Comparison of ENCODE assay signal across 8 cellular contexts in genomic region chr17:27315322-27315721, GRCh38. TPM values are rescaled to one million over a fixed set of nuclear protein-coding genes. Genes with fewer than 3 reads are reported as not detected.
DNase-seq lines count a peak whose midpoint lies in the region; ATAC-seq and TF ChIP-seq lines count a peak whose summit lies in the region.

No MANE protein-coding gene starts in this region.

- H3K27ac ChIP-seq in AG04450 (ENCODE audit: low read depth, low read length), result peak overlapping the region; percentile 57
- H3K27ac ChIP-seq in epithelial cell of prostate, result peak overlapping the region; percentile 27
- H3K27ac ChIP-seq in muscle layer of duodenum (ENCODE audit: low read length), result peak overlapping the region; percentile 72

- ATAC-seq in HG02610 (IDR thresholded peaks at IDR 0.05; ENCODE audit: unreplicated experiment) (no peak), HG03469 (IDR thresholded peaks at IDR 0.05; ENCODE audit: unreplicated experiment) (no peak)

- TF ChIP-seq CTCF in AG04450 (IDR thresholded peaks at IDR 0.05; ENCODE audit: low read depth, low read length), result no peak

- CTCF ChIA-PET in AG04450 (lab: Charles Lee), result interaction anchor here (1.2 to 3.7 kb wide), 3 partner anchors 18 to 286 kb away, joined by 8 to 14 read pairs (median 9); no protein-coding TSS in a partner anchor

- H3K4me1 ChIP-seq in muscle layer of duodenum (ENCODE audit: control insufficient read depth in 1 of 2, insufficient read depth in 2 of 2, low read length in 2 of 2), result peaks cover 10 to 22% of the 10 kb centered on the region in 2 donors

- peak; percentile 86 for DNase-seq in AG04450 (ENCODE audit: low read depth, low spot score)
- DNase-seq in NCI-H2029 treated with DMSO at 0.1 percent for 48 hours (lab: John Stamatoyannopoulos, UW), result peak; percentile 56
- no peak for DNase-seq in epithelial cell of prostate (ENCODE audit: low read depth, low spot score)
- no peak for DNase-seq in NCI-H146 (lab: John Stamatoyannopoulos, UW)
- no peak for DNase-seq in effector CD4-positive, alpha-beta T cell

- H3K36me3 ChIP-seq in muscle layer of duodenum (ENCODE audit: control insufficient read depth in 1 of 2, insufficient read depth in 2 of 2, low read length in 2 of 2), result peaks cover 48 to 59% of the 10 kb centered on the region in 2 donors

- POLR2A ChIA-PET in AG04450 (lab: Yijun Ruan, JAX), result interaction anchor here (1.9 kb wide), 1 partner anchor 21 kb away, joined by 7 read pairs; the partner anchor contains the start of gene WSB1

- H3K4me3 ChIP-seq in AG04450 (ENCODE audit: low read depth, low read length) (no peak overlapping the region), muscle layer of duodenum (ENCODE audit: low read depth in 1 of 2, low read length in 2 of 2) (peak overlapping the region in 1 of 2 donors; percentile 17)

- no peaks in the 10 kb centered on the region for H3K9me3 ChIP-seq in AG04450 (ENCODE audit: control insufficient read depth, insufficient read depth, low read length)
- no peaks in the 10 kb centered on the region for H3K9me3 ChIP-seq in muscle layer of duodenum (ENCODE audit: control insufficient read depth in 1 of 2, low read length in 2 of 2)

- H3K27me3 ChIP-seq in AG04450 (ENCODE audit: control insufficient read depth, insufficient read depth, low read length), result no peaks in the 10 kb centered on the region
- H3K27me3 ChIP-seq in muscle layer of duodenum (ENCODE audit: low read depth, low read length), result no peaks in the 10 kb centered on the region

RNA-seq across cellular contexts. Expression of gene WSB1, which starts 21.4 kb away (rescaled TPM):
- 156 and 204 TPM in 2 replicates for polyA plus RNA-seq in AG04450 (2011; rRNA removed)
- polyA minus RNA-seq in AG04450 (2011; rRNA and poly(A)+ RNA removed), result 68.6 and 71.8 TPM in 2 replicates

Comparison
In these comparisons a context has a peak if more than half of its experiments do, and no peak if none do; other contexts are left out.
1. DNase-seq: peak in AG04450 (single experiment) and NCI-H2029 treated with DMSO at 0.1 percent for 48 hours (single experiment); none in epithelial cell of prostate (single experiment), NCI-H146 (single experiment) and effector CD4-positive, alpha-beta T cell (single experiment).
2. Peak in every context shown above with its lines, with median percentiles within 50 percentile points of each other: H3K27ac ChIP-seq.